17 cellular contexts compared by ENCODE assay signal in the genomic region with DNA sequence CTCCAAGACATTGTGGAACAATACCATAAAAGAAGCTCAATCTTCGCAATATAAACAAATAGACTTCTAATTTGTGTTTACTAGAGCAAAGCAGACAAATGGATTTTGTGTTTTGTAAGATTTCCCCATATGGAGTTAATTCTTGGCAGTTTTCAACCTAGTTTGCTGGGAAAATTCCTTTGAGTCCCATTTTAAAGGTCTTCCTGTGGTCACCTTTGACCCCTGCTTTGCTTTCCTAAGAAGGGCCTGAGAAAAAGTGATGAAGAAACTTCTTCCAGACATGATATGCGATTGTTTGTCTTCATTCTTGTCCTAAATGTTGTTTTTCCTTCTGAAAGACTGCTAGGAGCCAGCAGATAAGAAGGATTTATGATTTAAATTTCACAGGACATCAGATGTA.
DNase-seq lines count a peak whose midpoint lies in the region; ATAC-seq and TF ChIP-seq lines count a peak whose summit lies in the region.
"Had no signal": no experiment of that assay in that cellular context is flagged by ENCODE, and none has a peak within 500 bp of the region (broad histone marks: within the 10 kb centered on the region; RNA-seq: fewer than 3 reads in every experiment).

No MANE protein-coding gene starts in this region.

- TF ChIP-seq RAD21 in liver (IDR thresholded peaks at IDR 0.05): no peak

- intact Hi-C loops in right lobe of liver (cut with DNase I): no loop called here

- H3K36me3 Mint-ChIP-seq in effector memory CD8-positive, alpha-beta T cell (ENCODE audit: insufficient read depth): no peaks in the 10 kb centered on the region

- no peak overlapping the region for H2AFZ ChIP-seq in smooth muscle cell (ENCODE audit: low read depth)

- H3K9me3 ChIP-seq in liver (ENCODE audit: control insufficient read depth in 4 of 4, low read length in 3 of 4) (no peaks in the 10 kb centered on the region), right lobe of liver (no peaks in the 10 kb centered on the region), smooth muscle cell (replicated peaks; ENCODE audit: low read depth) (no peaks in the 10 kb centered on the region)

- H3K4me3 ChIP-seq in liver (ENCODE audit: low read depth in 1 of 3, low read length in 3 of 3) (no peak overlapping the region), right lobe of liver (no peak overlapping the region), skeletal muscle cell (ENCODE audit: low read depth, low read length) (no peak overlapping the region), smooth muscle cell (no peak overlapping the region)
- H3K4me3 ChIP-seq: K562 had no signal

- H3K4me1 ChIP-seq in liver (ENCODE audit: control insufficient read depth in 4 of 4, insufficient read depth in 4 of 4, low read length in 3 of 4): no peaks in the 10 kb centered on the region
- H3K4me1 ChIP-seq in right lobe of liver: no peaks in the 10 kb centered on the region
- H3K4me1 ChIP-seq in smooth muscle cell (ENCODE audit: low read depth): peaks cover 14% of the 10 kb centered on the region

- no peak for TF ChIP-seq POLR2A in right lobe of liver (IDR thresholded peaks at IDR 0.05)

- H3K4me1 Mint-ChIP-seq in effector memory CD8-positive, alpha-beta T cell (ENCODE audit: low read depth in 2 of 2): no peaks in the 10 kb centered on the region

- H3K9me3 Mint-ChIP-seq in effector memory CD8-positive, alpha-beta T cell: peaks cover 0 to 3% of the 10 kb centered on the region in 2 donors

- no peak overlapping the region for H3K27ac ChIP-seq in liver (ENCODE audit: low read depth in 1 of 2, low read length in 2 of 2)
- no peak overlapping the region for H3K27ac ChIP-seq in right lobe of liver
- no peak overlapping the region for H3K27ac ChIP-seq in smooth muscle cell (ENCODE audit: low read depth)

- H3K27me3 ChIP-seq in liver (ENCODE audit: control insufficient read depth in 4 of 4, insufficient read depth in 4 of 4, low read length in 3 of 4) (no peaks in the 10 kb centered on the region), right lobe of liver (no peaks in the 10 kb centered on the region), smooth muscle cell (ENCODE audit: low read depth) (no peaks in the 10 kb centered on the region)

- no peaks in the 10 kb centered on the region for H3K27me3 Mint-ChIP-seq in effector memory CD8-positive, alpha-beta T cell

- no peak overlapping the region for H3K4me3 Mint-ChIP-seq in effector memory CD8-positive, alpha-beta T cell

- no peaks in the 10 kb centered on the region for H4K20me1 ChIP-seq in smooth muscle cell (ENCODE audit: low read depth)

- no peak overlapping the region for H3K4me2 ChIP-seq in smooth muscle cell

- H3K36me3 ChIP-seq in liver (ENCODE audit: control insufficient read depth in 4 of 4, insufficient read depth in 3 of 4, low read depth in 1 of 4, low read length in 3 of 4) (no peaks in the 10 kb centered on the region), right lobe of liver (no peaks in the 10 kb centered on the region), smooth muscle cell (ENCODE audit: low read depth) (no peaks in the 10 kb centered on the region)

- no peaks in the 10 kb centered on the region for H3K79me2 ChIP-seq in smooth muscle cell (ENCODE audit: low read depth)

- H3K27ac Mint-ChIP-seq in effector memory CD8-positive, alpha-beta T cell: no peak overlapping the region

- H3F3A ChIP-seq in smooth muscle cell (ENCODE audit: low read depth): no peaks in the 10 kb centered on the region

- 38% methylated on average over 2 of the region's 2 CpGs for WGBS in liver
- 64% methylated on average over 2 of the region's 2 CpGs for WGBS in right lobe of liver (ENCODE audit: insufficient coverage, low coverage, low lambda C conversion rate, missing lambda C conversion rate)
- 67% methylated on average over 2 of the region's 2 CpGs for WGBS in smooth muscle cell (ENCODE audit: low lambda C conversion rate)

- ATAC-seq in right lobe of liver (no peak), GM21717 (IDR thresholded peaks at IDR 0.05; ENCODE audit: unreplicated experiment) (no peak)
- no peak for ATAC-seq in effector memory CD8-positive, alpha-beta T cell (replicated peaks)
- ATAC-seq: K562 had no signal

- no peak overlapping the region for H3K9ac ChIP-seq in liver (ENCODE audit: low read depth in 1 of 2, low read length in 2 of 2)
- no peak overlapping the region for H3K9ac ChIP-seq in smooth muscle cell (ENCODE audit: low read depth)

- no peak for TF ChIP-seq CTCF in liver (IDR thresholded peaks at IDR 0.05; ENCODE audit: low read depth, low read length, missing input control)
- TF ChIP-seq CTCF in right lobe of liver (IDR thresholded peaks at IDR 0.05): no peak
- TF ChIP-seq CTCF in smooth muscle cell (IDR thresholded peaks at IDR 0.05; ENCODE audit: borderline replicate concordance, insufficient read depth, poor library complexity, severe bottlenecking): no peak

- DNase-seq in right lobe of liver (no peak), left kidney (ENCODE audit: low read depth, low spot score) (peak; percentile 53), skeletal muscle cell (ENCODE audit: low read depth) (peak; percentile 54), medulla oblongata (ENCODE audit: extremely low spot score) (no peak), smooth muscle cell (lab: John Stamatoyannopoulos, UW; ENCODE audit: unreplicated experiment) (no peak)
- DNase-seq in effector memory CD8-positive, alpha-beta T cell: no peak
- DNase-seq: C1 segment of cervical spinal cord; DND-41; GF-D8; NCI-H1930; NCI-H446; NCI-H69; NK-92 treated with Interleukin-12 subunit alpha and Interleukin-12 subunit beta, amount 100 ng/mL, for 24 hours; OCI-M1 had no signal

TF ChIP-seq in liver, 16 proteins besides CTCF, POLR2A, EP300 and RAD21:
- peak; percentile 33 for TF ChIP-seq NR2F2 (IDR thresholded peaks at IDR 0.05)
- TF ChIP-seq FOXA2 (IDR thresholded peaks at IDR 0.05): no peak

Comparison
In these comparisons a context has a peak if more than half of its experiments do, and no peak if none do; other contexts are left out.
1. DNase-seq: peak in left kidney (single experiment) and skeletal muscle cell (single experiment); none in right lobe of liver (0 of 3), medulla oblongata (single experiment), smooth muscle cell (single experiment) and effector memory CD8-positive, alpha-beta T cell (0 of 3).